ENCODE assay signal across 21 cellular contexts in genomic region chr17:55816532-55817272, GRCh38.
"Had no signal": no experiment of that assay in that cellular context is flagged by ENCODE, and none has a peak within 500 bp of the region (broad histone marks: within the 10 kb centered on the region; RNA-seq: fewer than 3 reads in every experiment).

No MANE protein-coding gene starts in this region.

- H3K36me3 ChIP-seq: adrenal gland, breast epithelium, esophagus squamous epithelium, lower lobe of right lung, prostate gland, right atrium auricular region, thoracic aorta, upper lobe of right lung had no signal

- H3K4me3 Mint-ChIP-seq: naive thymus-derived CD8-positive, alpha-beta T cell had no signal

- H3K9me3 ChIP-seq: esophagus squamous epithelium, lower lobe of right lung, prostate gland, right atrium auricular region, thoracic aorta, upper lobe of right lung had no signal

- H3K27me3 ChIP-seq: adrenal gland, breast epithelium, esophagus squamous epithelium, right atrium auricular region, upper lobe of right lung had no signal

- DNase-seq: activated CD4-positive, alpha-beta T cell treated with anti-CD3 and anti-CD28 coated beads, Interleukin-2, amount 50 U/mL, for 1 hour; activated CD8-positive, alpha-beta memory T cell treated with anti-CD3 and anti-CD28 coated beads for 24 hours; activated CD8-positive, alpha-beta memory T cell treated with anti-CD3 and anti-CD28 coated beads, Interleukin-2, amount 50 U/mL, for 48 hours; activated effector memory CD4-positive, alpha-beta T cell treated with Interleukin-2 at 50 U/mL for 16 hours; activated naive CD4-positive, alpha-beta T cell treated with anti-CD3 and anti-CD28 coated beads, Interleukin-2, amount 50 U/mL, for 16 hours; activated T-cell treated with anti-CD3 and anti-CD28 coated beads, Interleukin-2, amount 50 U/mL, for 48 hours; adrenal gland; cortex of kidney; effector CD8-positive, alpha-beta T cell; esophagus squamous epithelium; left colon; lower lobe of right lung; naive thymus-derived CD8-positive, alpha-beta T cell; stimulated activated CD4-positive, alpha-beta T cell treated with anti-CD3 and anti-CD28 coated beads, Interleukin-2, amount 100 ng/mL, for 48 hours; upper lobe of right lung had no signal

- H3K4me3 ChIP-seq: adrenal gland, breast epithelium, esophagus squamous epithelium, lower lobe of right lung, prostate gland, right atrium auricular region, skin epidermis, thoracic aorta, upper lobe of right lung had no signal

- H3K27ac Mint-ChIP-seq: naive thymus-derived CD8-positive, alpha-beta T cell had no signal

- H3K4me1 ChIP-seq: adrenal gland, breast epithelium, lower lobe of right lung, prostate gland, right atrium auricular region, upper lobe of right lung had no signal

- ATAC-seq: activated CD4-positive, CD25-positive, alpha-beta regulatory T cell treated with anti-CD3 and anti-CD28 coated beads, Interleukin-2, amount 50 U/mL, for 24 hours; left colon; lower lobe of right lung; naive thymus-derived CD8-positive, alpha-beta T cell; upper lobe of right lung had no signal

- H3K27ac ChIP-seq: adrenal gland, breast epithelium, esophagus squamous epithelium, lower lobe of right lung, prostate gland, right atrium auricular region, skin epidermis, thoracic aorta, upper lobe of right lung had no signal
